Comparison of ENCODE assay signal across 9 cellular contexts in genomic region chr12:15527201-15527782, GRCh38.
DNase-seq lines count a peak whose midpoint lies in the region; ATAC-seq and TF ChIP-seq lines count a peak whose summit lies in the region.
"Had no signal": no experiment of that assay in that cellular context is flagged by ENCODE, and none has a peak within 500 bp of the region (broad histone marks: within the 10 kb centered on the region; RNA-seq: fewer than 3 reads in every experiment).

No MANE protein-coding gene starts in this region.

- H4K20me1 ChIP-seq in DOHH2 (ENCODE audit: control insufficient read depth, insufficient read depth, low read depth, low read length): no peaks in the 10 kb centered on the region

- H3K27me3 ChIP-seq in DOHH2 (ENCODE audit: control insufficient read depth, low read length): no peaks in the 10 kb centered on the region

- intact Hi-C loops in mucosa of descending colon (cut with DNase I, micrococcal nuclease): loop anchor here (5.0 to 10.0 kb wide), 2 partner anchors 250 to 252 kb away; no protein-coding TSS in a partner anchor

- no peak overlapping the region for H3K4me2 ChIP-seq in DOHH2 (ENCODE audit: low read length)

- no peaks in the 10 kb centered on the region for H3K79me2 ChIP-seq in DOHH2 (ENCODE audit: control insufficient read depth, low read length)

- H3K36me3 ChIP-seq in DOHH2 (ENCODE audit: control insufficient read depth, low read length) (no peaks in the 10 kb centered on the region), mucosa of descending colon (ENCODE audit: low read depth) (no peaks in the 10 kb centered on the region)

- DNase-seq in LoVo (ENCODE audit: low spot score) (peak; percentile 35), cardiac fibroblast (ENCODE audit: low read depth in 2 of 2) (peak; percentile 49 to 54), mucosa of descending colon (peak in 1 of 3 donors; percentile 40), DMS79 treated with DMSO at 0.1 percent for 48 hours (lab: John Stamatoyannopoulos, UW) (no peak)
- no peak for DNase-seq in activated effector memory CD4-positive, alpha-beta T cell treated with Interleukin-2 at 50 U/mL for 16 hours

- ATAC-seq in mucosa of descending colon: peak; percentile 75
- ATAC-seq in HG03175 (IDR thresholded peaks at IDR 0.05; ENCODE audit: unreplicated experiment): no peak
- no peak for ATAC-seq in HG03135 (IDR thresholded peaks at IDR 0.05; ENCODE audit: unreplicated experiment)

- no peak overlapping the region for H3K27ac ChIP-seq in DOHH2 (ENCODE audit: low read depth, low read length)

- no peak overlapping the region for H3K4me3 ChIP-seq in DOHH2 (ENCODE audit: low read length)
- no peak overlapping the region for H3K4me3 ChIP-seq in cardiac fibroblast (replicated peaks in 1 of 2; ENCODE audit: low read depth in 2 of 2, low read length in 2 of 2)
- no peak overlapping the region for H3K4me3 ChIP-seq in mucosa of descending colon
- H3K4me3 ChIP-seq: lung had no signal

- H3F3A ChIP-seq in DOHH2 (ENCODE audit: control insufficient read depth, insufficient read depth): no peaks in the 10 kb centered on the region

- H3K9me2 ChIP-seq in DOHH2 (replicated peaks; ENCODE audit: control insufficient read depth, low read length): no peaks in the 10 kb centered on the region

- no peaks in the 10 kb centered on the region for H3K9me3 ChIP-seq in DOHH2 (ENCODE audit: control insufficient read depth, insufficient read depth, low read length)
- peaks cover 6% of the 10 kb centered on the region for H3K9me3 ChIP-seq in mucosa of descending colon

- peaks cover 11% of the 10 kb centered on the region for H3K4me1 ChIP-seq in DOHH2 (ENCODE audit: control insufficient read depth, low read length)
- no peaks in the 10 kb centered on the region for H3K4me1 ChIP-seq in mucosa of descending colon (ENCODE audit: low read depth)

- peak; percentile 18 for TF ChIP-seq CTCF in DOHH2 (IDR thresholded peaks at IDR 0.05; ENCODE audit: low read depth, low read length, poor library complexity, severe bottlenecking)
- TF ChIP-seq CTCF in cardiac fibroblast (IDR thresholded peaks at IDR 0.05; ENCODE audit: low read depth, low read length): peak; percentile 33
- TF ChIP-seq CTCF in mucosa of descending colon (IDR thresholded peaks at IDR 0.05): no peak

Comparison
In these comparisons a context has a peak if more than half of its experiments do, and no peak if none do; other contexts are left out.
1. DNase-seq: peak in LoVo (single experiment) and cardiac fibroblast (2 of 2); none in activated effector memory CD4-positive, alpha-beta T cell treated with Interleukin-2 at 50 U/mL for 16 hours (single experiment) and DMS79 treated with DMSO at 0.1 percent for 48 hours (single experiment).